ENCODE assay signal across 27 cellular contexts in the genomic region with DNA sequence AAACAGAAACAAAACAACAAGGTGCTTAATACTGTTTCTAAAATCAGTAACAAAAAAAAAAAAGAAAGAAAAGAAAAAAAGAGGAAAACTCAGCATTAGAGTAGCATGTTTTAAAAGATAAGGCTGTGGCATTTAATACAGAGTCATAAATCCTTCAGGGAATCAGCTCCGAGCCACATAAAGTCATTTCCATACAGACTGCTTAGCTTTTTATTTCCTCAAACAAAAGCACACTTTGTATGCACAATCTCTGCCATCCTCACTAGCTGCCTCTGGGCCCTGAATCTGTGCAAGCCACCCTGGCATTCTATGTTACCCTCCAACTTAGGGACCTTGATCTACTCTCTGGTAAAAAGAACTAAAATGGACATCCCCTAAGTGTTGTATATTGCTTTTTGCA.
A peak's percentile ranks its signal among the peaks of the same experiment; 100 is the strongest.
DNase-seq lines count a peak whose midpoint lies in the region; ATAC-seq, FAIRE-seq and TF ChIP-seq lines count a peak whose summit lies in the region.
"Had no signal": no experiment of that assay in that cellular context is flagged by ENCODE, and none has a peak within 500 bp of the region (broad histone marks: within the 10 kb centered on the region; RNA-seq: fewer than 3 reads in every experiment).

No MANE protein-coding gene starts in this region.

- peaks cover 48% of the 10 kb centered on the region for H3K4me1 Mint-ChIP-seq in nephron

- H3K27me3 Mint-ChIP-seq in nephron (ENCODE audit: low read depth) = no peaks in the 10 kb centered on the region
- H3K27me3 Mint-ChIP-seq: activated naive CD4-positive, alpha-beta T cell treated with anti-CD3 and anti-CD28 coated beads, Interleukin-2, amount 50 U/mL, for 24 hours; progenitor cell of endocrine pancreas had no signal

- H3K4me3 Mint-ChIP-seq in nephron = no peak overlapping the region
- H3K4me3 Mint-ChIP-seq: activated naive CD4-positive, alpha-beta T cell treated with anti-CD3 and anti-CD28 coated beads, Interleukin-2, amount 50 U/mL, for 24 hours had no signal

- peak overlapping the region in 2 of 3 experiments; percentile 10 to 15 for H3K27ac Mint-ChIP-seq in nephron
- H3K27ac Mint-ChIP-seq: activated naive CD4-positive, alpha-beta T cell treated with anti-CD3 and anti-CD28 coated beads, Interleukin-2, amount 50 U/mL, for 24 hours had no signal

- no peaks in the 10 kb centered on the region for H3K9me3 Mint-ChIP-seq in nephron
- H3K9me3 Mint-ChIP-seq: activated naive CD4-positive, alpha-beta T cell treated with anti-CD3 and anti-CD28 coated beads, Interleukin-2, amount 50 U/mL, for 24 hours had no signal

- ATAC-seq in HG03378 (IDR thresholded peaks at IDR 0.05; ENCODE audit: unreplicated experiment) (no peak), GM21367 (IDR thresholded peaks at IDR 0.05; ENCODE audit: unreplicated experiment) (no peak)
- ATAC-seq: HepG2, left lung had no signal

- peak; percentile 54 for DNase-seq in NCI-H748 (lab: John Stamatoyannopoulos, UW; ENCODE audit: unreplicated experiment)
- DNase-seq in NCI-H748 treated with DMSO at 0.1 percent for 48 hours (lab: John Stamatoyannopoulos, UW) = no peak
- DNase-seq in foreskin melanocyte = peak; percentile 52
- no peak for DNase-seq in D721Med (ENCODE audit: insufficient read length, low spot score)
- no peak for DNase-seq in NCI-H1105 treated with DMSO at 0.1 percent for 48 hours (lab: John Stamatoyannopoulos, UW)
- DNase-seq: activated CD4-positive, alpha-beta T cell treated with anti-CD3 and anti-CD28 coated beads for 48 hours; amniotic stem cell; Caco-2; Karpas-422; left lung; mesenchymal stem cell; NCI-H2081 treated with DMSO at 0.1 percent for 48 hours; NCI-H226; NCI-H526 treated with DMSO at 0.1 percent for 48 hours; Peyer's patch; stimulated activated CD4-positive, alpha-beta T cell treated with anti-CD3 and anti-CD28 coated beads, Interleukin-4, amount 100 ng/mL, for 24 hours; SW 1271; T-helper 9 cell; trophoblast cell; WERI-Rb-1 had no signal

- H3K36me3 Mint-ChIP-seq in nephron (ENCODE audit: low read depth) = peaks cover 92% of the 10 kb centered on the region
- H3K36me3 Mint-ChIP-seq: activated naive CD4-positive, alpha-beta T cell treated with anti-CD3 and anti-CD28 coated beads, Interleukin-2, amount 50 U/mL, for 24 hours had no signal

- TF ChIP-seq CTCF in nephron (IDR thresholded peaks at IDR 0.05; ENCODE audit: unreplicated experiment in 3 of 3) = no peak
- no peak for TF ChIP-seq CTCF in D721Med (IDR thresholded peaks at IDR 0.05; ENCODE audit: insufficient read depth, missing control alignments)

- FAIRE-seq in D721Med (lab: Jason Lieb, UNC) = no peak
- FAIRE-seq: G401.6 had no signal

Comparison
In these comparisons a context has a peak if more than half of its experiments do, and no peak if none do; other contexts are left out.
1. DNase-seq: peak in NCI-H748 (single experiment) and foreskin melanocyte (single experiment); none in NCI-H748 treated with DMSO at 0.1 percent for 48 hours (single experiment), D721Med (single experiment) and NCI-H1105 treated with DMSO at 0.1 percent for 48 hours (single experiment).